23 cellular contexts compared by ENCODE assay signal in genomic region chr12:104167519-104168458, GRCh38.
"Had no signal": no experiment of that assay in that cellular context is flagged by ENCODE, and none has a peak within 500 bp of the region (broad histone marks: within the 10 kb centered on the region; RNA-seq: fewer than 3 reads in every experiment).

No MANE protein-coding gene starts in this region.

- H3K36me3 ChIP-seq: left ventricle myocardium inferior, lower lobe of right lung, right lobe of liver, spleen, tibial artery, upper lobe of right lung, vagina had no signal

- H3K4me2 ChIP-seq: hepatocyte had no signal

- H3K9me3 ChIP-seq: left ventricle myocardium inferior, lower lobe of right lung, psoas muscle, right lobe of liver, spleen, tibial artery, upper lobe of right lung, vagina had no signal

- DNase-seq: dermis blood vessel endothelial cell; endodermal cell; foreskin melanocyte; head of caudate nucleus; kidney; left cardiac atrium; left ventricle myocardium inferior; lower lobe of right lung; mesenchymal stem cell; midbrain; psoas muscle; retina; right lobe of liver; spleen; stimulated activated CD4-positive, alpha-beta T cell treated with anti-CD3 and anti-CD28 coated beads, Interleukin-15, amount 100 ng/mL, for 24 hours; stimulated activated CD4-positive, alpha-beta T cell treated with anti-CD3 and anti-CD28 coated beads, Interleukin-1b, Interleukin-23, amount 100 ng/mL, for 48 hours; stimulated activated CD4-positive, alpha-beta T cell treated with anti-CD3 and anti-CD28 coated beads, Interleukin-4, amount 100 ng/mL, for 24 hours; tibial artery; upper lobe of right lung had no signal

- H2AFZ ChIP-seq: hepatocyte had no signal

- H3K27ac ChIP-seq: hepatocyte, lower lobe of right lung, psoas muscle, right lobe of liver, spleen, tibial artery, upper lobe of right lung, vagina had no signal

- H3K4me1 ChIP-seq: lower lobe of right lung, psoas muscle, right lobe of liver, tibial artery, vagina had no signal

- H3K4me3 ChIP-seq: hepatocyte, left ventricle myocardium inferior, lower lobe of right lung, psoas muscle, right lobe of liver, spleen, tibial artery, upper lobe of right lung, vagina had no signal

- H3K27me3 ChIP-seq: hepatocyte, right lobe of liver, tibial artery, upper lobe of right lung, vagina had no signal

- ATAC-seq: lower lobe of right lung; natural killer cell treated with Interleukin-12 subunit alpha and Interleukin-12 subunit beta and Interleukin-15 and Interleukin-18, amount 100 ng/mL, for 72 hours; psoas muscle; stimulated activated memory B cell treated with anti-CD40 and anti-IgM and Interleukin-4, amounts not matched to agents 10 μg/mL and 1 μg/mL and 100 μg/mL, for 72 hours; upper lobe of right lung had no signal

- H3K79me2 ChIP-seq: hepatocyte had no signal
